ENCODE assay signal across 1 cellular context in the genomic region with DNA sequence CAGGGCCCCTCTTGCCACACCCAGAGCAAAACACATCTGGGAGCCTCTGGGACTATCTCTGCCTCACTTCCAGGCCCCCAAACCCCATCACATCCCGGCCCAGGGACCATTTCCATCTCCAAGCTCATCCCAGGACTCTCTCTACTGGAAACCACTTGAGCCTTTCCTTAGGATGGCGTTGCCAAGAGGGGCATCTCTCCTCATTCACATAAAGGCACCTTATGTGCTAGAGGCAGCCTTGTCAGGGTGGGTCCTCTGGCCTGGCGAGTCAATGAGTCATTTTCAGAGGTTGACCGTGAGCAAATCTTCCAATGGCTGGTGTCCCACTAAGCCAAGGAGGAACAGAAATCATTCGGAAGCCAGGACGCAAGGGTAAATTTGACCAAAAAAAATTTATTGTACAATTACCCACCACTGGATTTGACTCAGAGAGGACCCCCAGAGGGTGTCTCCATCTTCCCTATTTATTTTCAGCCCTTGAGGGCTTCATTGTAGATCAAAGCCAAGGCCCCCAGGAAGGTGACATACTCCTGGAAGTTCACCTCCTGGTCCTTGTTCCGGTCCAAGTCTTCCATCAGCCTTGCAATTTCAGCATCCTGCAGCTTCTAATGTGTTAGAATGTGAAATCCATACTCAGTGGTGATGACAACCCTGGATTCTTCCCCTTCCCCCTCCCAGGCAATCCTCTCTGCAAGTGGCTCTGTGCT.
TF ChIP-seq lines count a peak whose summit lies in the region.

No MANE protein-coding gene starts in this region.

TF ChIP-seq in HCT116, 20 proteins besides CTCF, POLR2A, EP300 and RAD21:
- TF ChIP-seq EZH2 (IDR thresholded peaks at IDR 0.05): no peak
- no peak for TF ChIP-seq EGR1 (IDR thresholded peaks at IDR 0.05; ENCODE audit: low read depth)
- no peak for TF ChIP-seq ELF1 (IDR thresholded peaks at IDR 0.05; ENCODE audit: borderline replicate concordance, low read depth)
- TF ChIP-seq, protein P1, sequence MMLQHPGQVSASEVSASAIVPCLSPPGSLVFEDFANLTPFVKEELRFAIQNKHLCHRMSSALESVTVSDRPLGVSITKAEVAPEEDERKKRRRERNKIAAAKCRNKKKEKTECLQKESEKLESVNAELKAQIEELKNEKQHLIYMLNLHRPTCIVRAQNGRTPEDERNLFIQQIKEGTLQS (IDR thresholded peaks at IDR 0.05): no peak
- TF ChIP-seq, protein P2, sequence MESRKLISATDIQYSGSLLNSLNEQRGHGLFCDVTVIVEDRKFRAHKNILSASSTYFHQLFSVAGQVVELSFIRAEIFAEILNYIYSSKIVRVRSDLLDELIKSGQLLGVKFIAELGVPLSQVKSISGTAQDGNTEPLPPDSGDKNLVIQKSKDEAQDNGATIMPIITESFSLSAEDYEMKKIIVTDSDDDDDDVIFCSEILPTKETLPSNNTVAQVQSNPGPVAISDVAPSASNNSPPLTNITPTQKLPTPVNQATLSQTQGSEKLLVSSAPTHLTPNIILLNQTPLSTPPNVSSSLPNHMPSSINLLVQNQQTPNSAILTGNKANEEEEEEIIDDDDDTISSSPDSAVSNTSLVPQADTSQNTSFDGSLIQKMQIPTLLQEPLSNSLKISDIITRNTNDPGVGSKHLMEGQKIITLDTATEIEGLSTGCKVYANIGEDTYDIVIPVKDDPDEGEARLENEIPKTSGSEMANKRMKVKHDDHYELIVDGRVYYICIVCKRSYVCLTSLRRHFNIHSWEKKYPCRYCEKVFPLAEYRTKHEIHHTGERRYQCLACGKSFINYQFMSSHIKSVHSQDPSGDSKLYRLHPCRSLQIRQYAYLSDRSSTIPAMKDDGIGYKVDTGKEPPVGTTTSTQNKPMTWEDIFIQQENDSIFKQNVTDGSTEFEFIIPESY (IDR thresholded peaks at IDR 0.05; ENCODE audit: extremely low read depth, insufficient replicate concordance, low read length): no peak
- TF ChIP-seq SIN3A (IDR thresholded peaks at IDR 0.05; ENCODE audit: low read depth): no peak
- no peak for TF ChIP-seq SRF (IDR thresholded peaks at IDR 0.05; ENCODE audit: low read depth)
